Comparison of ENCODE assay signal across 33 cellular contexts in the genomic region with DNA sequence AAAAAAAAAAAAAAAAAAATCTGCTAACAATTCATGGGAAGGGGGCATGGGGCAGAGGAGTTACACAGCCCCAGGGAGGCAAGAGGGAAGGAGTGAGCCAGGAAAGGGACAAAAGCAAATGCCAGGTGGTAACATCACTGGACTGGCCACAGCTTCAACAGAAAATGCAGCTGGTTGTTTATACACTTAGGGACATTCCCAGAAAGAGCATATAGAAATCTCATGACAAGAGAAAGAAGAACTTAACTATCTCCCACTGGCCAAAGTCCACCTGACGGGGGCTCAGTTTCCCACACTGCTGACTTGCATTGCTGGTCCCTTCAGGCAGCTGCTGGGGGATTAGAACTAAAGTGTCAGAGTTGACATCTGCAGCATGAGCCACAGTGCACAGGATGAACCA. TPM values are rescaled to one million over a fixed set of nuclear protein-coding genes. Genes with fewer than 3 reads are reported as not detected.
"Had no signal": no experiment of that assay in that cellular context is flagged by ENCODE, and none has a peak within 500 bp of the region (broad histone marks: within the 10 kb centered on the region; RNA-seq: fewer than 3 reads in every experiment).

No MANE protein-coding gene starts in this region.

- H3K9me3 ChIP-seq: gastrocnemius medialis, left ventricle myocardium inferior, mucosa of descending colon, ovary, prostate gland, thyroid gland, upper lobe of right lung had no signal

- H3K27me3 Mint-ChIP-seq: activated B cell treated with CpG ODN at 0.5 μM for 24 hours; activated CD4-positive, alpha-beta T cell treated with anti-CD3 and anti-CD28 coated beads for 36 hours; activated naive CD4-positive, alpha-beta T cell treated with anti-CD3 and anti-CD28 coated beads, Interleukin-2, amount 10 ng/mL, durations not matched to agents 7 days and 5 days; stimulated activated naive CD8-positive, alpha-beta T cell treated with anti-CD3 and anti-CD28 coated beads, Interleukin-15, Interleukin-2, amounts not matched to agents 100 ng/mL and 50 ng/mL, for 24 hours had no signal

- H3K4me3 Mint-ChIP-seq: activated B cell treated with CpG ODN at 0.5 μM for 24 hours; activated CD4-positive, alpha-beta T cell treated with anti-CD3 and anti-CD28 coated beads for 36 hours; activated naive CD4-positive, alpha-beta T cell treated with anti-CD3 and anti-CD28 coated beads, Interleukin-2, amount 10 ng/mL, durations not matched to agents 7 days and 5 days; effector memory CD8-positive, alpha-beta T cell; nephron progenitor cell; stimulated activated naive CD8-positive, alpha-beta T cell treated with anti-CD3 and anti-CD28 coated beads, Interleukin-15, Interleukin-2, amounts not matched to agents 100 ng/mL and 50 ng/mL, for 24 hours; T-helper 2 cell treated with Interferon-gamma antibody and Interleukin-4, amounts not matched to agents 5 μg/mL and 100 μg/mL, for 36 hours had no signal

- H3K27ac Mint-ChIP-seq: activated B cell treated with CpG ODN at 0.5 μM for 24 hours; activated CD4-positive, alpha-beta T cell treated with anti-CD3 and anti-CD28 coated beads for 36 hours; activated naive CD4-positive, alpha-beta T cell treated with anti-CD3 and anti-CD28 coated beads, Interleukin-2, amount 10 ng/mL, durations not matched to agents 7 days and 5 days; nephron progenitor cell; stimulated activated naive CD8-positive, alpha-beta T cell treated with anti-CD3 and anti-CD28 coated beads, Interleukin-15, Interleukin-2, amounts not matched to agents 100 ng/mL and 50 ng/mL, for 24 hours; T-helper 2 cell treated with Interferon-gamma antibody and Interleukin-4, amounts not matched to agents 5 μg/mL and 100 μg/mL, for 36 hours had no signal

- H3K27ac ChIP-seq: brain microvascular endothelial cell, coronary artery, gastrocnemius medialis, left ventricle myocardium inferior, ovary, prostate gland, skin epidermis, thyroid gland, upper lobe of right lung had no signal

- H3K4me3 ChIP-seq: coronary artery, gastrocnemius medialis, left ventricle myocardium inferior, lung, mucosa of descending colon, ovary, prostate gland, skin epidermis, thyroid gland, upper lobe of right lung had no signal

- H3K4me1 Mint-ChIP-seq: activated B cell treated with CpG ODN at 0.5 μM for 24 hours, nephron progenitor cell had no signal

- H3K36me3 ChIP-seq: brain microvascular endothelial cell, gastrocnemius medialis, left ventricle myocardium inferior, ovary, prostate gland, thyroid gland, upper lobe of right lung had no signal

- H3K4me1 ChIP-seq: gastrocnemius medialis, left ventricle myocardium inferior, prostate gland, thyroid gland, upper lobe of right lung had no signal

- ATAC-seq: gastrocnemius medialis, mucosa of descending colon, sciatic nerve, SK-N-SH treated with all-trans-retinoic acid at 6 μM for 48 hours, upper lobe of right lung had no signal

- H3K27me3 ChIP-seq: brain microvascular endothelial cell, gastrocnemius medialis, ovary, thyroid gland, upper lobe of right lung had no signal

- FAIRE-seq: astrocyte had no signal

- H3K9me3 Mint-ChIP-seq: activated B cell treated with CpG ODN at 0.5 μM for 24 hours; activated naive CD4-positive, alpha-beta T cell treated with anti-CD3 and anti-CD28 coated beads, Interleukin-2, amount 10 ng/mL, durations not matched to agents 7 days and 5 days; effector memory CD8-positive, alpha-beta T cell; nephron progenitor cell; stimulated activated naive CD8-positive, alpha-beta T cell treated with anti-CD3 and anti-CD28 coated beads, Interleukin-15, Interleukin-2, amounts not matched to agents 100 ng/mL and 50 ng/mL, for 24 hours; T-helper 2 cell treated with Interferon-gamma antibody and Interleukin-4, amounts not matched to agents 5 μg/mL and 100 μg/mL, for 36 hours had no signal

- DNase-seq: activated B cell treated with CpG ODN at 0.5 μM for 24 hours; activated CD4-positive, alpha-beta T cell treated with anti-CD3 and anti-CD28 coated beads for 36 hours; activated effector memory CD4-positive, alpha-beta T cell treated with anti-CD3 and anti-CD28 coated beads, Interleukin-2, amount 50 U/mL, for 16 hours; activated naive CD4-positive, alpha-beta T cell treated with anti-CD3 and anti-CD28 coated beads, Interleukin-2, amount 10 ng/mL, durations not matched to agents 7 days and 5 days; activated T-cell treated with anti-CD3 and anti-CD28 coated beads, Interleukin-2, amount 50 U/mL, for 48 hours; amniotic stem cell; brain microvascular endothelial cell; effector memory CD8-positive, alpha-beta T cell; erythroblast; gastrocnemius medialis; glutamatergic neuron; islet precursor cell; left ventricle myocardium inferior; mesendoderm; mucosa of descending colon; nephron progenitor cell; ovary; retina; stimulated activated CD4-positive, alpha-beta T cell treated with anti-CD3 and anti-CD28 coated beads, Interleukin-12 subunit alpha, Interleukin-12 subunit beta, amount 100 ng/mL, for 4 hours; stimulated activated CD4-positive, alpha-beta T cell treated with anti-CD3 and anti-CD28 coated beads, Interleukin-4, amount 100 ng/mL, for 1 hour; substantia nigra; thyroid gland; upper lobe of right lung had no signal

RNA-seq across cellular contexts. Expression of a gene that starts 14.8 kb away (rescaled TPM):
- total RNA-seq: myocyte had no signal
